In genomic region chr12:57803317-57803893, GRCh38 we compare ENCODE assay signal across 8 cellular contexts. TPM values are rescaled to one million over a fixed set of nuclear protein-coding genes. Genes with fewer than 3 reads are reported as not detected.
DNase-seq lines count a peak whose midpoint lies in the region; ATAC-seq and TF ChIP-seq lines count a peak whose summit lies in the region.

No MANE protein-coding gene starts in this region.

- POLR2A ChIA-PET in naive thymus-derived CD8-positive, alpha-beta T cell (lab: Charles Lee): interaction anchor here (0.5 to 0.8 kb wide), 3 partner anchors 11 to 43 kb away, joined by 3 to 5 read pairs (median 3); partner anchors contain the start of gene CTDSP2

- no peaks in the 10 kb centered on the region for H3K9me3 Mint-ChIP-seq in naive thymus-derived CD8-positive, alpha-beta T cell

- H3K36me3 Mint-ChIP-seq in naive thymus-derived CD8-positive, alpha-beta T cell: peaks cover 0 to 64% (median 5%) of the 10 kb centered on the region in 3 donors

- DNase-seq in SIG-M5 treated with dmso at 0.1 percent for 504 hours (lab: John Stamatoyannopoulos, UW; ENCODE audit: unreplicated experiment) (peak; percentile 33), SIG-M5 (lab: John Stamatoyannopoulos, UW) (no peak), NAMALWA (ENCODE audit: low spot score) (peak; percentile 47), erythroblast (lab: John Stamatoyannopoulos, UW) (peak; percentile 22 to 45), NCI-H1417 treated with DMSO at 0.1 percent for 48 hours (lab: John Stamatoyannopoulos, UW) (no peak), DMS79 (lab: John Stamatoyannopoulos, UW) (no peak)
- DNase-seq in activated CD4-positive, alpha-beta T cell treated with anti-CD3 and anti-CD28 coated beads for 48 hours: peak; percentile 48
- DNase-seq in naive thymus-derived CD8-positive, alpha-beta T cell: peak in 8 of 10 donors; percentile 11 to 37 (median 28)

- peaks cover 0 to 11% (median 0%) of the 10 kb centered on the region in 4 donors for H3K4me1 Mint-ChIP-seq in naive thymus-derived CD8-positive, alpha-beta T cell

- no peak for TF ChIP-seq POLR2A in erythroblast (IDR thresholded peaks at IDR 0.05; ENCODE audit: low read length)

- ATAC-seq in naive thymus-derived CD8-positive, alpha-beta T cell: peak in 1 of 2 donors; percentile 53

- H3K27me3 Mint-ChIP-seq in naive thymus-derived CD8-positive, alpha-beta T cell: no peaks in the 10 kb centered on the region

- peak overlapping the region in 1 of 10 donors; percentile 24 for H3K27ac Mint-ChIP-seq in naive thymus-derived CD8-positive, alpha-beta T cell

- H3K4me3 Mint-ChIP-seq in naive thymus-derived CD8-positive, alpha-beta T cell: no peak overlapping the region

RNA-seq across cellular contexts. Expression of gene AVIL, which starts 15.1 kb away (rescaled TPM):
- total RNA-seq in naive thymus-derived CD8-positive, alpha-beta T cell: 10 to 100 TPM; 13.4 to 16.8 TPM
- under 1 TPM; 0.11 to 0.80 (median 0.13) TPM for polyA plus RNA-seq in naive thymus-derived CD8-positive, alpha-beta T cell

RNA-seq across cellular contexts. Expression of gene TSFM, which starts 20.8 kb away (rescaled TPM):
- total RNA-seq in naive thymus-derived CD8-positive, alpha-beta T cell: 10 to 100 TPM; 18.9 to 29.0 TPM
- 10 to 100 TPM; 25.5 to 31.0 (median 28.3) TPM for polyA plus RNA-seq in naive thymus-derived CD8-positive, alpha-beta T cell

RNA-seq across cellular contexts. Expression of gene EEF1AKMT3, which starts 31.0 kb away (rescaled TPM):
- 1 to 10 TPM; 2.9 to 4.0 TPM for total RNA-seq in naive thymus-derived CD8-positive, alpha-beta T cell
- 1 to 10 TPM; 1.4 to 4.2 (median 1.8) TPM for polyA plus RNA-seq in naive thymus-derived CD8-positive, alpha-beta T cell

RNA-seq across cellular contexts. Expression of gene METTL1, which starts 31.5 kb away (rescaled TPM):
- total RNA-seq in naive thymus-derived CD8-positive, alpha-beta T cell: 10 to 100 TPM; 14.6 to 17.6 TPM
- 10 to 100 TPM; 12.9 to 21.7 (median 18.7) TPM for polyA plus RNA-seq in naive thymus-derived CD8-positive, alpha-beta T cell

RNA-seq across cellular contexts. Expression of gene CYP27B1, which starts 36.5 kb away (rescaled TPM):
- total RNA-seq in naive thymus-derived CD8-positive, alpha-beta T cell: 1 to 10 TPM; 1.4 to 1.6 TPM
- not detected for polyA plus RNA-seq in naive thymus-derived CD8-positive, alpha-beta T cell

Comparison
In these comparisons a context has a peak if more than half of its experiments do, and no peak if none do; other contexts are left out.
1. DNase-seq: peak in SIG-M5 treated with dmso at 0.1 percent for 504 hours (single experiment), NAMALWA (single experiment), activated CD4-positive, alpha-beta T cell treated with anti-CD3 and anti-CD28 coated beads for 48 hours (single experiment), erythroblast (2 of 2) and naive thymus-derived CD8-positive, alpha-beta T cell (8 of 10); none in SIG-M5 (single experiment), NCI-H1417 treated with DMSO at 0.1 percent for 48 hours (single experiment) and DMS79 (single experiment).